30 cellular contexts compared by ENCODE assay signal in genomic region chr14:94538070-94538740, GRCh38. TPM values are rescaled to one million over a fixed set of nuclear protein-coding genes. Genes with fewer than 3 reads are reported as not detected.
"Had no signal": no experiment of that assay in that cellular context is flagged by ENCODE, and none has a peak within 500 bp of the region (broad histone marks: within the 10 kb centered on the region; RNA-seq: fewer than 3 reads in every experiment).

No MANE protein-coding gene starts in this region.

- H3K36me3 Mint-ChIP-seq: activated naive CD8-positive, alpha-beta T cell treated with anti-CD3 and anti-CD28 coated beads, Interleukin-2, amount 10 ng/mL, durations not matched to agents 7 days and 5 days had no signal

- DNase-seq: activated CD4-positive, alpha-beta memory T cell treated with anti-CD3 and anti-CD28 coated beads, Interleukin-2, amount 10 ng/mL, durations not matched to agents 7 days and 5 days; activated CD4-positive, alpha-beta T cell treated with anti-CD3 and anti-CD28 coated beads for 36 hours; activated CD4-positive, alpha-beta T cell treated with anti-CD3 and anti-CD28 coated beads, Interleukin-2, amount 50 U/mL, for 1 hour; activated effector memory CD4-positive, alpha-beta T cell treated with anti-CD3 and anti-CD28 coated beads, Interleukin-2, amount 50 U/mL, for 16 hours; activated naive CD4-positive, alpha-beta T cell treated with anti-CD3 and anti-CD28 coated beads for 36 hours; activated naive CD8-positive, alpha-beta T cell treated with anti-CD3 and anti-CD28 coated beads, Interleukin-2, amount 10 ng/mL, durations not matched to agents 7 days and 5 days; activated T-cell treated with anti-CD3 and anti-CD28 coated beads, Interleukin-2, amount 50 U/mL, for 4 hours; anterior cingulate cortex; caudate nucleus; Kasumi-1; KBM-7; NCI-H1048; NCI-H1417 treated with DMSO at 0.1 percent for 48 hours; NCI-H1694; NCI-H2029; NCI-H2107; NCI-H446; NCI-H524; NCI-H82; Right ventricle myocardium superior; SJCRH30; SK-N-SH; T-helper 1 cell had no signal

- H3K9me2 ChIP-seq: SK-N-SH had no signal

- ATAC-seq: activated CD4-positive, alpha-beta T cell treated with anti-CD3 and anti-CD28 coated beads for 36 hours; activated T-cell treated with anti-CD3 and anti-CD28 coated beads, Interleukin-2, amount 50 U/mL, for 4 hours; Panc1 had no signal

- H3K4me1 Mint-ChIP-seq: activated CD4-positive, alpha-beta memory T cell treated with anti-CD3 and anti-CD28 coated beads, Interleukin-2, amount 10 ng/mL, durations not matched to agents 7 days and 5 days; activated CD4-positive, alpha-beta T cell treated with anti-CD3 and anti-CD28 coated beads for 36 hours; activated naive CD8-positive, alpha-beta T cell treated with anti-CD3 and anti-CD28 coated beads, Interleukin-2, amount 10 ng/mL, durations not matched to agents 7 days and 5 days had no signal

- H3K4me3 Mint-ChIP-seq: activated CD4-positive, alpha-beta memory T cell treated with anti-CD3 and anti-CD28 coated beads, Interleukin-2, amount 10 ng/mL, durations not matched to agents 7 days and 5 days; activated CD4-positive, alpha-beta T cell treated with anti-CD3 and anti-CD28 coated beads for 36 hours; activated naive CD4-positive, alpha-beta T cell treated with anti-CD3 and anti-CD28 coated beads for 36 hours; activated naive CD8-positive, alpha-beta T cell treated with anti-CD3 and anti-CD28 coated beads, Interleukin-2, amount 10 ng/mL, durations not matched to agents 7 days and 5 days; activated T-cell treated with anti-CD3 and anti-CD28 coated beads, Interleukin-2, amount 50 U/mL, for 4 hours had no signal

- H3K27ac Mint-ChIP-seq: activated CD4-positive, alpha-beta memory T cell treated with anti-CD3 and anti-CD28 coated beads, Interleukin-2, amount 10 ng/mL, durations not matched to agents 7 days and 5 days; activated CD4-positive, alpha-beta T cell treated with anti-CD3 and anti-CD28 coated beads for 36 hours; activated naive CD4-positive, alpha-beta T cell treated with anti-CD3 and anti-CD28 coated beads for 36 hours; activated naive CD8-positive, alpha-beta T cell treated with anti-CD3 and anti-CD28 coated beads, Interleukin-2, amount 10 ng/mL, durations not matched to agents 7 days and 5 days had no signal

- H3K27me3 Mint-ChIP-seq: activated naive CD8-positive, alpha-beta T cell treated with anti-CD3 and anti-CD28 coated beads, Interleukin-2, amount 10 ng/mL, durations not matched to agents 7 days and 5 days had no signal

- H3K4me1 ChIP-seq: adrenal gland, SJCRH30 had no signal

- H3K27me3 ChIP-seq: SJCRH30 had no signal

- H3K36me3 ChIP-seq: adrenal gland, SJCRH30 had no signal

- H3K4me3 ChIP-seq: adrenal gland, SJCRH30 had no signal

- H3K4me2 ChIP-seq: SK-N-SH had no signal

- H3K9me3 Mint-ChIP-seq: activated CD4-positive, alpha-beta memory T cell treated with anti-CD3 and anti-CD28 coated beads, Interleukin-2, amount 10 ng/mL, durations not matched to agents 7 days and 5 days; activated naive CD4-positive, alpha-beta T cell treated with anti-CD3 and anti-CD28 coated beads for 36 hours had no signal

- H3K27ac ChIP-seq: adrenal gland, RWPE1, SJCRH30, VCaP had no signal

RNA-seq across cellular contexts. Expression of gene SERPINA4, which starts 23.0 kb away (rescaled TPM):
- total RNA-seq: activated CD4-positive, alpha-beta memory T cell treated with anti-CD3 and anti-CD28 coated beads, Interleukin-2, amount 10 ng/mL, durations not matched to agents 7 days and 5 days; activated CD4-positive, alpha-beta T cell treated with anti-CD3 and anti-CD28 coated beads for 36 hours; activated naive CD4-positive, alpha-beta T cell treated with anti-CD3 and anti-CD28 coated beads for 36 hours; activated naive CD8-positive, alpha-beta T cell treated with anti-CD3 and anti-CD28 coated beads, Interleukin-2, amount 10 ng/mL, durations not matched to agents 7 days and 5 days; activated T-cell treated with anti-CD3 and anti-CD28 coated beads, Interleukin-2, amount 50 U/mL, for 4 hours; cerebellum; OCI-LY7; Right ventricle myocardium superior; SJCRH30; T-helper 2 cell treated with Interferon-gamma antibody and Interleukin-4, amounts not matched to agents 100 ng/mL and 5 ng/mL, for 36 hours had no signal
- polyA plus RNA-seq: adrenal gland, SK-N-SH had no signal

RNA-seq across cellular contexts. Expression of gene SERPINA12, which starts 28.9 kb away (rescaled TPM):
- total RNA-seq: activated CD4-positive, alpha-beta memory T cell treated with anti-CD3 and anti-CD28 coated beads, Interleukin-2, amount 10 ng/mL, durations not matched to agents 7 days and 5 days; activated CD4-positive, alpha-beta T cell treated with anti-CD3 and anti-CD28 coated beads for 36 hours; activated naive CD4-positive, alpha-beta T cell treated with anti-CD3 and anti-CD28 coated beads for 36 hours; activated naive CD8-positive, alpha-beta T cell treated with anti-CD3 and anti-CD28 coated beads, Interleukin-2, amount 10 ng/mL, durations not matched to agents 7 days and 5 days; activated T-cell treated with anti-CD3 and anti-CD28 coated beads, Interleukin-2, amount 50 U/mL, for 4 hours; adrenal gland; cerebellum; OCI-LY7; Right ventricle myocardium superior; SJCRH30; T-helper 2 cell treated with Interferon-gamma antibody and Interleukin-4, amounts not matched to agents 100 ng/mL and 5 ng/mL, for 36 hours had no signal
- polyA plus RNA-seq: adrenal gland, SK-N-SH had no signal

RNA-seq across cellular contexts. Expression of gene SERPINA5, which starts 43.0 kb away (rescaled TPM):
- total RNA-seq: activated CD4-positive, alpha-beta memory T cell treated with anti-CD3 and anti-CD28 coated beads, Interleukin-2, amount 10 ng/mL, durations not matched to agents 7 days and 5 days; activated CD4-positive, alpha-beta T cell treated with anti-CD3 and anti-CD28 coated beads for 36 hours; activated naive CD4-positive, alpha-beta T cell treated with anti-CD3 and anti-CD28 coated beads for 36 hours; activated naive CD8-positive, alpha-beta T cell treated with anti-CD3 and anti-CD28 coated beads, Interleukin-2, amount 10 ng/mL, durations not matched to agents 7 days and 5 days; OCI-LY7; T-helper 2 cell treated with Interferon-gamma antibody and Interleukin-4, amounts not matched to agents 100 ng/mL and 5 ng/mL, for 36 hours had no signal
